17 cellular contexts compared by ENCODE assay signal in genomic region chr16:75416904-75417565, GRCh38.
"Had no signal": no experiment of that assay in that cellular context is flagged by ENCODE, and none has a peak within 500 bp of the region (broad histone marks: within the 10 kb centered on the region; RNA-seq: fewer than 3 reads in every experiment).

No MANE protein-coding gene starts in this region.

- DNase-seq: effector CD4-positive, alpha-beta T cell; heart left ventricle; hippocampal formation; kidney glomerular epithelial cell; mammary epithelial cell; midbrain; occipital lobe; pancreas; right cardiac atrium; stimulated activated CD4-positive, alpha-beta T cell treated with anti-CD3 and anti-CD28 coated beads, Interleukin-4, amount 100 ng/mL, for 24 hours; tibial artery; upper lobe of right lung had no signal

- H3K4me3 ChIP-seq: heart left ventricle, pancreas, tibial artery, upper lobe of right lung had no signal

- H3K27me3 ChIP-seq: heart left ventricle, pancreas, tibial artery, upper lobe of right lung had no signal

- H3K9me3 Mint-ChIP-seq: natural killer cell treated with Interleukin-12 subunit alpha and Interleukin-12 subunit beta and Interleukin-15 and Interleukin-18, amount 100 ng/mL, for 72 hours; stimulated activated memory B cell treated with anti-CD40 and anti-IgM and Interleukin-4, amounts not matched to agents 10 μg/mL and 1 μg/mL and 100 μg/mL, for 72 hours; stimulated activated naive CD8-positive, alpha-beta T cell treated with anti-CD3 and anti-CD28 coated beads, Interleukin-15, Interleukin-2, amounts not matched to agents 100 ng/mL and 50 ng/mL, for 24 hours had no signal

- H3K9me3 ChIP-seq: heart left ventricle, pancreas, tibial artery, upper lobe of right lung had no signal

- H3K27ac Mint-ChIP-seq: stimulated activated memory B cell treated with anti-CD40 and anti-IgM and Interleukin-4, amounts not matched to agents 10 μg/mL and 1 μg/mL and 100 μg/mL, for 72 hours; stimulated activated naive CD8-positive, alpha-beta T cell treated with anti-CD3 and anti-CD28 coated beads, Interleukin-15, Interleukin-2, amounts not matched to agents 100 ng/mL and 50 ng/mL, for 24 hours had no signal

- H3K27ac ChIP-seq: heart left ventricle, pancreas, tibial artery, upper lobe of right lung had no signal

- ATAC-seq: heart left ventricle; left lobe of liver; natural killer cell treated with Interleukin-12 subunit alpha and Interleukin-12 subunit beta and Interleukin-15 and Interleukin-18, amount 100 ng/mL, for 72 hours; pancreas; right cardiac atrium; stimulated activated memory B cell treated with anti-CD40 and anti-IgM and Interleukin-4, amounts not matched to agents 10 μg/mL and 1 μg/mL and 100 μg/mL, for 72 hours; upper lobe of right lung had no signal

- H3K4me3 Mint-ChIP-seq: natural killer cell treated with Interleukin-12 subunit alpha and Interleukin-12 subunit beta and Interleukin-15 and Interleukin-18, amount 100 ng/mL, for 72 hours; stimulated activated memory B cell treated with anti-CD40 and anti-IgM and Interleukin-4, amounts not matched to agents 10 μg/mL and 1 μg/mL and 100 μg/mL, for 72 hours; stimulated activated naive CD8-positive, alpha-beta T cell treated with anti-CD3 and anti-CD28 coated beads, Interleukin-15, Interleukin-2, amounts not matched to agents 100 ng/mL and 50 ng/mL, for 24 hours had no signal

- H3K27me3 Mint-ChIP-seq: natural killer cell treated with Interleukin-12 subunit alpha and Interleukin-12 subunit beta and Interleukin-15 and Interleukin-18, amount 100 ng/mL, for 72 hours; progenitor cell of endocrine pancreas; stimulated activated memory B cell treated with anti-CD40 and anti-IgM and Interleukin-4, amounts not matched to agents 10 μg/mL and 1 μg/mL and 100 μg/mL, for 72 hours; stimulated activated naive CD8-positive, alpha-beta T cell treated with anti-CD3 and anti-CD28 coated beads, Interleukin-15, Interleukin-2, amounts not matched to agents 100 ng/mL and 50 ng/mL, for 24 hours had no signal
